13 cellular contexts compared by ENCODE assay signal in genomic region chr3:113985526-113985925, GRCh38. TPM values are rescaled to one million over a fixed set of nuclear protein-coding genes. Genes with fewer than 3 reads are reported as not detected.
DNase-seq lines count a peak whose midpoint lies in the region; ATAC-seq and TF ChIP-seq lines count a peak whose summit lies in the region.
"Had no signal": no experiment of that assay in that cellular context is flagged by ENCODE, and none has a peak within 500 bp of the region (broad histone marks: within the 10 kb centered on the region; RNA-seq: fewer than 3 reads in every experiment).

No MANE protein-coding gene starts in this region.

- DNase-seq in activated CD8-positive, alpha-beta T cell treated with anti-CD3 and anti-CD28 coated beads, Interleukin-2, amount 10 ng/mL, durations not matched to agents 7 days and 5 days = no peak
- no peak for DNase-seq in activated CD8-positive, alpha-beta T cell treated with anti-CD3 and anti-CD28 coated beads for 36 hours
- DNase-seq in Right ventricle myocardium inferior (ENCODE audit: missing footprints) (no peak), progenitor cell of endocrine pancreas (ENCODE audit: low spot score, unreplicated experiment) (no peak), NCI-H2171 treated with DMSO at 0.1 percent for 48 hours (lab: John Stamatoyannopoulos, UW) (no peak), OCI-M2 (lab: John Stamatoyannopoulos, UW; ENCODE audit: unreplicated experiment) (no peak)
- DNase-seq: NCI-H1436 had no signal

- H3K36me3 ChIP-seq in OCI-LY1 (ENCODE audit: insufficient read depth, low read length) = no peaks in the 10 kb centered on the region
- H3K36me3 ChIP-seq: neutrophil had no signal

- no peak overlapping the region for H2AFZ ChIP-seq in OCI-LY1 (ENCODE audit: low read length)

- no peak overlapping the region for H3K9ac ChIP-seq in OCI-LY1 (ENCODE audit: low read length)

- no peaks in the 10 kb centered on the region for H3K9me3 ChIP-seq in OCI-LY1 (ENCODE audit: low read length)
- H3K9me3 ChIP-seq: A549, neutrophil had no signal

- H3K4me1 Mint-ChIP-seq in activated CD8-positive, alpha-beta T cell treated with anti-CD3 and anti-CD28 coated beads, Interleukin-2, amount 10 ng/mL, durations not matched to agents 7 days and 5 days (ENCODE audit: low read depth) = peaks cover 4% of the 10 kb centered on the region
- H3K4me1 Mint-ChIP-seq in activated CD8-positive, alpha-beta T cell treated with anti-CD3 and anti-CD28 coated beads for 36 hours (ENCODE audit: low read depth) = no peaks in the 10 kb centered on the region
- H3K4me1 Mint-ChIP-seq in progenitor cell of endocrine pancreas (ENCODE audit: low read depth) = no peaks in the 10 kb centered on the region

- intact Hi-C loops in activated CD8-positive, alpha-beta T cell treated with anti-CD3 and anti-CD28 coated beads for 36 hours (cut with micrococcal nuclease) = no loop called here
- intact Hi-C loops in Right ventricle myocardium inferior (cut with DNase I) = no loop called here

- no peaks in the 10 kb centered on the region for H3K27me3 ChIP-seq in OCI-LY1 (ENCODE audit: insufficient read depth, low read length)
- H3K27me3 ChIP-seq: neutrophil had no signal

- H3K27ac Mint-ChIP-seq in activated CD8-positive, alpha-beta T cell treated with anti-CD3 and anti-CD28 coated beads, Interleukin-2, amount 10 ng/mL, durations not matched to agents 7 days and 5 days = no peak overlapping the region
- no peak overlapping the region for H3K27ac Mint-ChIP-seq in activated CD8-positive, alpha-beta T cell treated with anti-CD3 and anti-CD28 coated beads for 36 hours
- H3K27ac Mint-ChIP-seq in progenitor cell of endocrine pancreas = no peak overlapping the region
- H3K27ac Mint-ChIP-seq: type B pancreatic cell had no signal

- H3K4me1 ChIP-seq in OCI-LY1 (ENCODE audit: insufficient read depth, low read length, severe bottlenecking) = peaks cover 18% of the 10 kb centered on the region
- H3K4me1 ChIP-seq: A549 had no signal

- no peaks in the 10 kb centered on the region for H3K79me2 ChIP-seq in OCI-LY1 (ENCODE audit: insufficient read depth, low read length)

- no peaks in the 10 kb centered on the region for H3F3A ChIP-seq in OCI-LY1 (ENCODE audit: insufficient read depth, low read length)

- no peaks in the 10 kb centered on the region for H3K36me3 Mint-ChIP-seq in activated CD8-positive, alpha-beta T cell treated with anti-CD3 and anti-CD28 coated beads, Interleukin-2, amount 10 ng/mL, durations not matched to agents 7 days and 5 days (ENCODE audit: low read depth)
- peaks cover 14% of the 10 kb centered on the region for H3K36me3 Mint-ChIP-seq in activated CD8-positive, alpha-beta T cell treated with anti-CD3 and anti-CD28 coated beads for 36 hours (ENCODE audit: low read depth)
- H3K36me3 Mint-ChIP-seq in progenitor cell of endocrine pancreas (ENCODE audit: insufficient read depth) = peaks cover 26% of the 10 kb centered on the region

- no peak for TF ChIP-seq CTCF in activated CD8-positive, alpha-beta T cell treated with anti-CD3 and anti-CD28 coated beads for 36 hours (IDR thresholded peaks at IDR 0.05)
- TF ChIP-seq CTCF in OCI-LY1 (IDR thresholded peaks at IDR 0.05; ENCODE audit: low read length) (no peak), progenitor cell of endocrine pancreas (IDR thresholded peaks at IDR 0.05; ENCODE audit: unreplicated experiment) (no peak)

- H3K4me3 Mint-ChIP-seq in activated CD8-positive, alpha-beta T cell treated with anti-CD3 and anti-CD28 coated beads, Interleukin-2, amount 10 ng/mL, durations not matched to agents 7 days and 5 days = no peak overlapping the region
- no peak overlapping the region for H3K4me3 Mint-ChIP-seq in activated CD8-positive, alpha-beta T cell treated with anti-CD3 and anti-CD28 coated beads for 36 hours
- no peak overlapping the region for H3K4me3 Mint-ChIP-seq in progenitor cell of endocrine pancreas (ENCODE audit: low read depth)
- H3K4me3 Mint-ChIP-seq: type B pancreatic cell had no signal

- H3K4me2 ChIP-seq in OCI-LY1 (ENCODE audit: low read length) = peak overlapping the region; percentile 31; the same call in 1 of the 2 replicates
- H3K4me2 ChIP-seq: A549 had no signal

- H4K20me1 ChIP-seq in OCI-LY1 (ENCODE audit: insufficient read depth, low read length) = no peaks in the 10 kb centered on the region

- CTCF ChIA-PET in activated CD8-positive, alpha-beta T cell treated with anti-CD3 and anti-CD28 coated beads, Interleukin-2, amount 10 ng/mL, durations not matched to agents 7 days and 5 days (lab: Charles Lee) = no interaction called here
- CTCF ChIA-PET in activated CD8-positive, alpha-beta T cell treated with anti-CD3 and anti-CD28 coated beads for 36 hours (lab: Charles Lee) = no interaction called here

- no peak overlapping the region for H3K27ac ChIP-seq in OCI-LY1 (ENCODE audit: low read depth, low read length, poor library complexity, severe bottlenecking)
- H3K27ac ChIP-seq: A549, epithelial cell of prostate, neutrophil had no signal

- ATAC-seq in activated CD8-positive, alpha-beta T cell treated with anti-CD3 and anti-CD28 coated beads, Interleukin-2, amount 10 ng/mL, durations not matched to agents 7 days and 5 days = peak; percentile 47
- ATAC-seq in activated CD8-positive, alpha-beta T cell treated with anti-CD3 and anti-CD28 coated beads for 36 hours = no peak
- ATAC-seq in HG03025 (IDR thresholded peaks at IDR 0.05; ENCODE audit: low FRiP score, unreplicated experiment) = peak; percentile 72
- no peak for ATAC-seq in Right ventricle myocardium inferior
- ATAC-seq: A549 had no signal

- no peaks in the 10 kb centered on the region for H3K9me2 ChIP-seq in OCI-LY1 (ENCODE audit: low read depth, low read length)

- POLR2A ChIA-PET in activated CD8-positive, alpha-beta T cell treated with anti-CD3 and anti-CD28 coated beads, Interleukin-2, amount 10 ng/mL, durations not matched to agents 7 days and 5 days (lab: Charles Lee) = no interaction called here
- POLR2A ChIA-PET in activated CD8-positive, alpha-beta T cell treated with anti-CD3 and anti-CD28 coated beads for 36 hours (lab: Charles Lee) = interaction anchor here (1.3 kb wide), 1 partner anchor 15 kb away, joined by 3 read pairs; no protein-coding TSS in a partner anchor

- H3K4me3 ChIP-seq in OCI-LY1 (ENCODE audit: low read depth, low read length, poor library complexity, severe bottlenecking) = no peak overlapping the region
- H3K4me3 ChIP-seq: A549 had no signal

- H3K27me3 Mint-ChIP-seq in activated CD8-positive, alpha-beta T cell treated with anti-CD3 and anti-CD28 coated beads, Interleukin-2, amount 10 ng/mL, durations not matched to agents 7 days and 5 days (ENCODE audit: low read depth) = no peaks in the 10 kb centered on the region
- H3K27me3 Mint-ChIP-seq in activated CD8-positive, alpha-beta T cell treated with anti-CD3 and anti-CD28 coated beads for 36 hours = no peaks in the 10 kb centered on the region
- H3K27me3 Mint-ChIP-seq in progenitor cell of endocrine pancreas = no peaks in the 10 kb centered on the region
- H3K27me3 Mint-ChIP-seq: type B pancreatic cell had no signal

- no peaks in the 10 kb centered on the region for H3K9me3 Mint-ChIP-seq in activated CD8-positive, alpha-beta T cell treated with anti-CD3 and anti-CD28 coated beads, Interleukin-2, amount 10 ng/mL, durations not matched to agents 7 days and 5 days (ENCODE audit: insufficient read depth)
- no peaks in the 10 kb centered on the region for H3K9me3 Mint-ChIP-seq in activated CD8-positive, alpha-beta T cell treated with anti-CD3 and anti-CD28 coated beads for 36 hours
- H3K9me3 Mint-ChIP-seq in progenitor cell of endocrine pancreas (ENCODE audit: low read depth) = peaks cover 4% of the 10 kb centered on the region
- H3K9me3 Mint-ChIP-seq: type B pancreatic cell had no signal

RNA-seq across cellular contexts. Expression of gene ZDHHC23, which starts 37.7 kb away (rescaled TPM):
- total RNA-seq in activated CD8-positive, alpha-beta T cell treated with anti-CD3 and anti-CD28 coated beads, Interleukin-2, amount 10 ng/mL, durations not matched to agents 7 days and 5 days = 1 to 10 TPM; 1.8 to 2.1 TPM
- 1 to 10 TPM; 2.7 to 3.4 TPM for total RNA-seq in activated CD8-positive, alpha-beta T cell treated with anti-CD3 and anti-CD28 coated beads for 36 hours
- 4.4 TPM for total RNA-seq in Right ventricle myocardium inferior
- total RNA-seq in progenitor cell of endocrine pancreas = 15.4 and 16.5 TPM in 2 replicates

Comparison
In these comparisons a context has a peak if more than half of its experiments do, and no peak if none do; other contexts are left out.
1. ATAC-seq: peak in activated CD8-positive, alpha-beta T cell treated with anti-CD3 and anti-CD28 coated beads, Interleukin-2, amount 10 ng/mL, durations not matched to agents 7 days and 5 days (single experiment) and HG03025 (single experiment); none in activated CD8-positive, alpha-beta T cell treated with anti-CD3 and anti-CD28 coated beads for 36 hours (single experiment) and Right ventricle myocardium inferior (single experiment).